Comparison of ENCODE assay signal across 21 cellular contexts in genomic region chr5:2158109-2158508, GRCh38.
DNase-seq lines count a peak whose midpoint lies in the region; ATAC-seq and TF ChIP-seq lines count a peak whose summit lies in the region.
"Had no signal": no experiment of that assay in that cellular context is flagged by ENCODE, and none has a peak within 500 bp of the region (broad histone marks: within the 10 kb centered on the region; RNA-seq: fewer than 3 reads in every experiment).

No MANE protein-coding gene starts in this region.

- peaks cover 20% of the 10 kb centered on the region for H3K27me3 ChIP-seq in HCT116 (ENCODE audit: insufficient read depth, low read length)
- no peaks in the 10 kb centered on the region for H3K27me3 ChIP-seq in RWPE2 (ENCODE audit: insufficient read depth, poor library complexity, severe bottlenecking)
- H3K27me3 ChIP-seq in foreskin keratinocyte = no peaks in the 10 kb centered on the region
- H3K27me3 ChIP-seq in osteoblast (ENCODE audit: insufficient read depth, low read length) = no peaks in the 10 kb centered on the region
- no peaks in the 10 kb centered on the region for H3K27me3 ChIP-seq in esophagus squamous epithelium
- H3K27me3 ChIP-seq: BE2C had no signal

- CTCF ChIA-PET in HCT116 (lab: Charles Lee) = interaction anchor here (1.3 to 2.0 kb wide), 2 partner anchors 13 to 394 kb away, joined by 3 to 5 read pairs; no protein-coding TSS in a partner anchor

- H2AFZ ChIP-seq in HCT116 (ENCODE audit: low read depth, low read length, poor library complexity, severe bottlenecking) (no peak overlapping the region), osteoblast (ENCODE audit: low read length) (no peak overlapping the region)

- H3K27ac ChIP-seq in HCT116 (ENCODE audit: low read depth, low read length) (no peak overlapping the region), RWPE2 (ENCODE audit: poor library complexity, severe bottlenecking) (no peak overlapping the region), foreskin keratinocyte (peak overlapping the region; percentile 68), osteoblast (ENCODE audit: low read depth, low read length) (no peak overlapping the region), esophagus squamous epithelium (no peak overlapping the region)

- no peak for TF ChIP-seq RAD21 in HCT116 (IDR thresholded peaks at IDR 0.05; ENCODE audit: low read depth)

- H3K9me3 ChIP-seq in HCT116 (ENCODE audit: control insufficient read depth in 1 of 2, insufficient read depth in 1 of 2, low read depth in 1 of 2, low read length in 2 of 2) (no peaks in the 10 kb centered on the region), RWPE2 (ENCODE audit: severe bottlenecking) (no peaks in the 10 kb centered on the region), osteoblast (ENCODE audit: low read depth, low read length) (no peaks in the 10 kb centered on the region), esophagus squamous epithelium (no peaks in the 10 kb centered on the region)
- H3K9me3 ChIP-seq: BE2C had no signal

- DNase-seq in HCT116 (ENCODE audit: low read depth, low spot score) (no peak), RWPE2 (ENCODE audit: low spot score) (no peak), foreskin keratinocyte (peak; percentile 43 to 65), osteoblast (ENCODE audit: insufficient read length, low spot score, missing footprints) (peak; percentile 42), esophagus squamous epithelium (lab: John Stamatoyannopoulos, UW) (no peak), NCI-H345 treated with DMSO at 0.1 percent for 48 hours (lab: John Stamatoyannopoulos, UW; ENCODE audit: unreplicated experiment) (no peak), NCI-H2107 (lab: John Stamatoyannopoulos, UW) (no peak)
- no peak for DNase-seq in activated CD4-positive, alpha-beta T cell treated with anti-CD3 and anti-CD28 coated beads, Interleukin-2, amount 50 U/mL, for 48 hours
- DNase-seq: 8988T; BE2C; C1 segment of cervical spinal cord; CD4-positive, CD25-positive, alpha-beta regulatory T cell; CD8-positive, alpha-beta memory T cell; COR-L47; DMS 273 treated with DMSO at 0.1 percent for 48 hours; DMS53; DND-41; EL; GOT3; H7 had no signal

- WGBS in esophagus squamous epithelium, 2 donors = 57 to 59% methylated on average over 3 to 5 of the region's 5 CpGs

- H4K20me1 ChIP-seq in HCT116 (ENCODE audit: insufficient read depth) (no peaks in the 10 kb centered on the region), osteoblast (ENCODE audit: insufficient read depth, low read length) (no peaks in the 10 kb centered on the region)

- no peak for ATAC-seq in HCT116
- peak; percentile 71 for ATAC-seq in RWPE2 (ENCODE audit: low read depth)
- peak; percentile 64 for ATAC-seq in foreskin keratinocyte
- ATAC-seq: GM12878 had no signal

- peak overlapping the region; percentile 2; the same call in 1 of the 2 replicates for H3K4me2 ChIP-seq in HCT116 (ENCODE audit: low read length)
- H3K4me2 ChIP-seq in osteoblast (ENCODE audit: insufficient read depth, low read length) = no peak overlapping the region

- no peak for TF ChIP-seq CTCF in HCT116 (IDR thresholded peaks at IDR 0.05 in 2 of 3, conservative IDR thresholded peaks at IDR 0.05 in 1 of 3; ENCODE audit: borderline replicate concordance in 1 of 3, insufficient read depth in 1 of 3, low read depth in 2 of 3, low read length in 2 of 3)
- no peak for TF ChIP-seq CTCF in RWPE2 (IDR thresholded peaks at IDR 0.05; ENCODE audit: poor library complexity, severe bottlenecking)
- TF ChIP-seq CTCF in foreskin keratinocyte (conservative IDR thresholded peaks at IDR 0.05) = no peak
- no peak for TF ChIP-seq CTCF in osteoblast (IDR thresholded peaks at IDR 0.05; ENCODE audit: extremely low read depth, low read depth, low read length)
- no peak for TF ChIP-seq CTCF in esophagus squamous epithelium (IDR thresholded peaks at IDR 0.05)

- no peak overlapping the region for H3K9ac ChIP-seq in HCT116 (ENCODE audit: low read length)

- TF ChIP-seq POLR2A in HCT116 (IDR thresholded peaks at IDR 0.05; ENCODE audit: borderline replicate concordance, extremely low read depth, insufficient read depth, insufficient read length) (no peak), esophagus squamous epithelium (IDR thresholded peaks at IDR 0.05) (no peak)

- no peaks in the 10 kb centered on the region for H3K9me2 ChIP-seq in HCT116 (ENCODE audit: insufficient read depth)

- H3K4me3 ChIP-seq in HCT116 (replicated peaks in 1 of 2; ENCODE audit: low read depth in 1 of 2, low read length in 2 of 2) (no peak overlapping the region), RWPE2 (ENCODE audit: severe bottlenecking) (no peak overlapping the region), osteoblast (ENCODE audit: insufficient read depth, low read length) (no peak overlapping the region), esophagus squamous epithelium (no peak overlapping the region)
- H3K4me3 ChIP-seq: GM12878 had no signal

- H3K4me1 ChIP-seq in HCT116 (ENCODE audit: control insufficient read depth in 1 of 2, insufficient read depth in 2 of 2, low read length in 2 of 2) = peaks cover 0 to 5% of the 10 kb centered on the region in 2 experiments; a peak in 1 of 4 replicates
- H3K4me1 ChIP-seq in RWPE2 (ENCODE audit: insufficient read depth, poor library complexity, severe bottlenecking) = peaks cover 5% of the 10 kb centered on the region
- H3K4me1 ChIP-seq in foreskin keratinocyte = peaks cover 13% of the 10 kb centered on the region
- no peaks in the 10 kb centered on the region for H3K4me1 ChIP-seq in osteoblast (ENCODE audit: insufficient read depth, low read length)
- H3K4me1 ChIP-seq in esophagus squamous epithelium = peaks cover 0 to 17% (median 0%) of the 10 kb centered on the region in 3 donors
- H3K4me1 ChIP-seq: BE2C had no signal

- intact Hi-C loops in HCT116 (cut with micrococcal nuclease) (loop anchor here (10.0 kb wide), 1 partner anchor 483 kb away; no protein-coding TSS in a partner anchor), esophagus squamous epithelium (cut with DNase I) (no loop called here)

- no peaks in the 10 kb centered on the region for H3K79me2 ChIP-seq in HCT116 (ENCODE audit: insufficient read depth, low read length)
- no peaks in the 10 kb centered on the region for H3K79me2 ChIP-seq in osteoblast (ENCODE audit: insufficient read depth, low read length)

- RAD21 ChIA-PET in HCT116 (lab: Charles Lee; ENCODE audit: low non-redundant PET in 1 of 2, low total read pairs in 2 of 2, uncharacterized antibody in 2 of 2, unreplicated experiment in 2 of 2) = no interaction called here

- H3K36me3 ChIP-seq in HCT116 (ENCODE audit: control insufficient read depth in 1 of 2, insufficient read depth in 2 of 2, low read length in 2 of 2) = no peaks in the 10 kb centered on the region
- H3K36me3 ChIP-seq in RWPE2 (ENCODE audit: low read depth) = no peaks in the 10 kb centered on the region
- no peaks in the 10 kb centered on the region for H3K36me3 ChIP-seq in osteoblast (ENCODE audit: insufficient read depth, low read length)
- no peaks in the 10 kb centered on the region for H3K36me3 ChIP-seq in esophagus squamous epithelium
- H3K36me3 ChIP-seq: BE2C had no signal

- POLR2A ChIA-PET in HCT116 (lab: Charles Lee) = no interaction called here

- BruUV-seq in HCT116 (replicated peaks; lab: Mats Ljungman, UMichigan) = no TSS peak

TF ChIP-seq in HCT116, 20 proteins besides CTCF, POLR2A, EP300 and RAD21:
- TF ChIP-seq ZFX (IDR thresholded peaks at IDR 0.05) = no peak
- TF ChIP-seq SP1 (IDR thresholded peaks at IDR 0.05; ENCODE audit: low read depth) = no peak
- no peak for TF ChIP-seq JUND (IDR thresholded peaks at IDR 0.05)

Comparison
In these comparisons a context has a peak if more than half of its experiments do, and no peak if none do; other contexts are left out.
1. DNase-seq: peak in foreskin keratinocyte (2 of 2) and osteoblast (single experiment); none in HCT116 (single experiment), RWPE2 (single experiment), esophagus squamous epithelium (single experiment), NCI-H345 treated with DMSO at 0.1 percent for 48 hours (single experiment), NCI-H2107 (single experiment) and activated CD4-positive, alpha-beta T cell treated with anti-CD3 and anti-CD28 coated beads, Interleukin-2, amount 50 U/mL, for 48 hours (0 of 2).